In genomic region chr14:100374270-100374669, GRCh38 we compare ENCODE assay signal across 10 cellular contexts. TPM values are rescaled to one million over a fixed set of nuclear protein-coding genes. Genes with fewer than 3 reads are reported as not detected.
DNase-seq lines count a peak whose midpoint lies in the region; ATAC-seq and TF ChIP-seq lines count a peak whose summit lies in the region.
"Had no signal": no experiment of that assay in that cellular context is flagged by ENCODE, and none has a peak within 500 bp of the region (broad histone marks: within the 10 kb centered on the region; RNA-seq: fewer than 3 reads in every experiment).

No MANE protein-coding gene starts in this region.

- no peak for ATAC-seq in lung (ENCODE audit: insufficient read depth, low FRiP score)
- no peak for ATAC-seq in HG03439 (IDR thresholded peaks at IDR 0.05; ENCODE audit: unreplicated experiment)
- ATAC-seq in GM18867 (IDR thresholded peaks at IDR 0.05; ENCODE audit: unreplicated experiment), result no peak

- intact Hi-C loops in cardiac septum (cut with DNase I), result no loop called here
- intact Hi-C loops in ascending aorta (cut with DNase I), result loop anchor here (10.0 kb wide), 4 partner anchors 619 to 1711 kb away; partner anchors contain the start of genes CCDC85C, CCNK, HSP90AA1 and SETD3
- intact Hi-C loops in vagina (cut with DNase I), result no loop called here

- H3K4me3 ChIP-seq in right atrium auricular region (peak overlapping the region; percentile 71 to 80), ascending aorta (peak overlapping the region in 1 of 2 donors; percentile 76), lung (peak overlapping the region; percentile 36), vagina (no peak overlapping the region)

- TF ChIP-seq POLR2A in vagina (IDR thresholded peaks at IDR 0.05), result no peak

- peaks cover 0 to 29% of the 10 kb centered on the region in 2 donors for H3K4me1 ChIP-seq in right atrium auricular region
- H3K4me1 ChIP-seq in ascending aorta, result peaks cover 3 to 11% of the 10 kb centered on the region in 2 donors
- peaks cover 4 to 6% of the 10 kb centered on the region in 2 donors for H3K4me1 ChIP-seq in lung (ENCODE audit: control insufficient read depth in 2 of 2, insufficient read depth in 2 of 2, low read length in 2 of 2)
- peaks cover 26% of the 10 kb centered on the region for H3K4me1 ChIP-seq in vagina

- H3K27ac ChIP-seq in right atrium auricular region, result peak overlapping the region; percentile 87 to 90
- peak overlapping the region; percentile 87 to 97 for H3K27ac ChIP-seq in ascending aorta
- H3K27ac ChIP-seq in lung (ENCODE audit: low read depth in 1 of 2, low read length in 1 of 2), result peak overlapping the region; percentile 78 to 96
- H3K27ac ChIP-seq in vagina, result peak overlapping the region; percentile 86

- no peak for DNase-seq in right atrium auricular region (ENCODE audit: low spot score)
- DNase-seq in cardiac septum (ENCODE audit: low spot score), result no peak
- DNase-seq in ascending aorta (ENCODE audit: low spot score in 2 of 2), result no peak
- no peak for DNase-seq in lung (ENCODE audit: low spot score)
- DNase-seq in vagina (ENCODE audit: extremely low spot score in 2 of 2), result no peak
- no peak for DNase-seq in D341Med (ENCODE audit: low spot score)
- DNase-seq: central memory CD4-positive, alpha-beta T cell; EL had no signal

- H3K27me3 ChIP-seq in right atrium auricular region (no peaks in the 10 kb centered on the region), ascending aorta (no peaks in the 10 kb centered on the region), lung (ENCODE audit: control insufficient read depth, insufficient read depth) (no peaks in the 10 kb centered on the region), vagina (no peaks in the 10 kb centered on the region)

- 56 to 61% methylated on average over 2 of the region's 2 CpGs for WGBS in lung, 2 donors

- no peak for TF ChIP-seq CTCF in right atrium auricular region (IDR thresholded peaks at IDR 0.05)
- no peak for TF ChIP-seq CTCF in ascending aorta (IDR thresholded peaks at IDR 0.05)
- TF ChIP-seq CTCF in lung (IDR thresholded peaks at IDR 0.05; ENCODE audit: control extremely low read depth, extremely low read depth), result no peak
- TF ChIP-seq CTCF in vagina (IDR thresholded peaks at IDR 0.05), result no peak

- H3K9me3 ChIP-seq in right atrium auricular region, result no peaks in the 10 kb centered on the region
- no peaks in the 10 kb centered on the region for H3K9me3 ChIP-seq in ascending aorta
- H3K9me3 ChIP-seq in lung (ENCODE audit: control insufficient read depth in 2 of 2, insufficient read depth in 1 of 2, low read length in 1 of 2), result no peaks in the 10 kb centered on the region
- H3K9me3 ChIP-seq in vagina, result no peaks in the 10 kb centered on the region

- H3K36me3 ChIP-seq in right atrium auricular region (no peaks in the 10 kb centered on the region), ascending aorta (no peaks in the 10 kb centered on the region), lung (ENCODE audit: control insufficient read depth in 2 of 2, insufficient read depth in 2 of 2, low read length in 2 of 2) (peaks cover 0 to 2% of the 10 kb centered on the region in 2 donors), vagina (no peaks in the 10 kb centered on the region)

RNA-seq across cellular contexts. Expression of gene WDR25, which starts 2.0 kb away (rescaled TPM):
- total RNA-seq in right atrium auricular region (1 to 10 TPM; 4.4 to 4.7 TPM), cardiac septum (5.8 TPM), ascending aorta (21.0 TPM), lung (10 to 100 TPM; 12.1 to 12.6 TPM), vagina (4.2 TPM)
- polyA plus RNA-seq in lung, result 1 to 10 TPM; 6.1 to 7.7 TPM

RNA-seq across cellular contexts. Expression of gene SLC25A47, which starts 51.1 kb away (rescaled TPM):
- not detected for total RNA-seq in right atrium auricular region
- not detected for total RNA-seq in cardiac septum
- not detected for total RNA-seq in ascending aorta
- under 1 TPM in 1 of 2 donors, not detected in 1; 0.12 TPM for total RNA-seq in lung
- under 1 TPM; 0.02 to 0.06 TPM for polyA plus RNA-seq in lung
- not detected for total RNA-seq in vagina

Comparison
In these comparisons a context has a peak if more than half of its experiments do, and no peak if none do; other contexts are left out.
1. H3K4me3 ChIP-seq: peak in right atrium auricular region (2 of 2) and lung (single experiment); none in vagina (0 of 2).
2. Peak in every context shown above with its lines, with median percentiles within 50 percentile points of each other: H3K27ac ChIP-seq.